8 cellular contexts compared by ENCODE assay signal in the genomic region with DNA sequence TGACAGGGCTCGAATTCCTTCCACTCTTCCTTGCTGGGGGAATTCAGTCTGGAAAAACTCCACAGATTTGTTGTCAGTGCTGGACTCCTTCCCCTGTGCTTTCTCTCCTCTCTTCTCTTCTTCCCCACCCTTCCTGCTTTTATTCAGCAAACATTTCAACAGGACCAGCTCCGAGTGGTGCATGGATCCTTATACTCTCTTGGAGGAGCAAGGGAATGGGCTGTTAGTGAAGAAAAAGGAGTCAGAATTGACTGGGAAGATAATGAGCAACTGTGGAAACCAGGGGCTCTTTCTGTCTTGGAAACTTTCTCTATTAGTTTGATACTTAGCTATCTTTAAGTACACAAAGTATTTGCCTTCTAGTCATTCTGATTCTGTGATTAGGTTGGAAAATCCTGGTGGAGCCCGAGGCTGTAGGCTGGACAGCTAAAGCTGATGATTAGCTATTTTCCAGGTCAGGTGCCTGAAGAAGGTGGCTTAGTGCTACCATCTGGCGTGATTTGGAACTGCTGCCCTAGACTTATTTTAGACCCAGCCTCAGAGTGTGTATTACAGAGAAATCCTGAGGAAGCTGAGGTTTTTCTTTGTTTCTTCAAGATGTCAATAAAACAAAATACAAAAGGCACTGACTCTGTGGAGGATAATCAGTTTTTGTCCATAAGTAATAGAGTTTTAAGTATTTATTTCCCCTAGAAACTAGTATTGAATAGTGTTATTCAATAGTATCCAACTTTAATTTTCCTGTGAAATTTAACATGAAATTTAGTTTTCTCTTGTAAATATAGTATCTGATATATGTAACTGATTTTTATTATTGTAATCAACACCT.
A peak's percentile ranks its signal among the peaks of the same experiment; 100 is the strongest.
DNase-seq lines count a peak whose midpoint lies in the region; FAIRE-seq and TF ChIP-seq lines count a peak whose summit lies in the region.

No MANE protein-coding gene starts in this region.

- no peak for TF ChIP-seq POLR2A in H54 (IDR thresholded peaks at IDR 0.05; ENCODE audit: low read depth, low read length)

- peak; percentile 81 for FAIRE-seq in H54 (lab: Jason Lieb, UNC)
- FAIRE-seq in urothelium cell line (lab: Jason Lieb, UNC) = no peak

- H3K36me3 ChIP-seq in GM06990 (ENCODE audit: control insufficient read depth, insufficient read depth, low read length) = no peaks in the 10 kb centered on the region

- no peaks in the 10 kb centered on the region for H3K27me3 ChIP-seq in GM06990 (replicated peaks; ENCODE audit: control insufficient read depth, insufficient read depth, low read length)

- DNase-seq in AG09319 (ENCODE audit: extremely low read depth, low read depth) = no peak
- no peak for DNase-seq in GM06990 (ENCODE audit: extremely low read depth, insufficient read length)
- peak; percentile 8 for DNase-seq in H54 (ENCODE audit: insufficient read length, low spot score)
- DNase-seq in Kasumi-1 (lab: John Stamatoyannopoulos, UW) = peak; percentile 55 to 64
- peak; percentile 87 for DNase-seq in epithelial cell of esophagus (ENCODE audit: low read depth)
- DNase-seq in middle frontal gyrus (ENCODE audit: extremely low spot score, low spot score) = peak; percentile 12
- DNase-seq in urothelium cell line (ENCODE audit: low spot score) = peak; percentile 50

- H3K4me3 ChIP-seq in GM06990 (replicated peaks; ENCODE audit: low read depth, low read length) = no peak overlapping the region
- H3K4me3 ChIP-seq in WI38 (ENCODE audit: low read depth, low read length) = no peak overlapping the region
- no peak overlapping the region for H3K4me3 ChIP-seq in epithelial cell of esophagus (ENCODE audit: low read length)

- peak; percentile 73 for TF ChIP-seq CTCF in AG09319 (IDR thresholded peaks at IDR 0.05; ENCODE audit: low read depth, low read length)
- peak; percentile 77 for TF ChIP-seq CTCF in GM06990 (IDR thresholded peaks at IDR 0.05; ENCODE audit: insufficient read depth, low read length, poor library complexity, severe bottlenecking)
- TF ChIP-seq CTCF in WI38 (IDR thresholded peaks at IDR 0.05; ENCODE audit: low read depth, low read length) = peak; percentile 31; the same call in 1 of the 2 replicates
- TF ChIP-seq CTCF in epithelial cell of esophagus (IDR thresholded peaks at IDR 0.05; ENCODE audit: insufficient read depth, low read depth, low read length, missing control alignments) = peak; percentile 96

Comparison
In these comparisons a context has a peak if more than half of its experiments do, and no peak if none do; other contexts are left out.
1. DNase-seq: peak in H54 (single experiment), Kasumi-1 (2 of 2), epithelial cell of esophagus (single experiment), middle frontal gyrus (single experiment) and urothelium cell line (single experiment); none in AG09319 (single experiment) and GM06990 (single experiment).
2. CTCF ChIP-seq: peak in every context shown above with its lines; median percentile 96 in epithelial cell of esophagus; 77 in GM06990; 73 in AG09319; 31 in WI38.